In the genomic region with DNA sequence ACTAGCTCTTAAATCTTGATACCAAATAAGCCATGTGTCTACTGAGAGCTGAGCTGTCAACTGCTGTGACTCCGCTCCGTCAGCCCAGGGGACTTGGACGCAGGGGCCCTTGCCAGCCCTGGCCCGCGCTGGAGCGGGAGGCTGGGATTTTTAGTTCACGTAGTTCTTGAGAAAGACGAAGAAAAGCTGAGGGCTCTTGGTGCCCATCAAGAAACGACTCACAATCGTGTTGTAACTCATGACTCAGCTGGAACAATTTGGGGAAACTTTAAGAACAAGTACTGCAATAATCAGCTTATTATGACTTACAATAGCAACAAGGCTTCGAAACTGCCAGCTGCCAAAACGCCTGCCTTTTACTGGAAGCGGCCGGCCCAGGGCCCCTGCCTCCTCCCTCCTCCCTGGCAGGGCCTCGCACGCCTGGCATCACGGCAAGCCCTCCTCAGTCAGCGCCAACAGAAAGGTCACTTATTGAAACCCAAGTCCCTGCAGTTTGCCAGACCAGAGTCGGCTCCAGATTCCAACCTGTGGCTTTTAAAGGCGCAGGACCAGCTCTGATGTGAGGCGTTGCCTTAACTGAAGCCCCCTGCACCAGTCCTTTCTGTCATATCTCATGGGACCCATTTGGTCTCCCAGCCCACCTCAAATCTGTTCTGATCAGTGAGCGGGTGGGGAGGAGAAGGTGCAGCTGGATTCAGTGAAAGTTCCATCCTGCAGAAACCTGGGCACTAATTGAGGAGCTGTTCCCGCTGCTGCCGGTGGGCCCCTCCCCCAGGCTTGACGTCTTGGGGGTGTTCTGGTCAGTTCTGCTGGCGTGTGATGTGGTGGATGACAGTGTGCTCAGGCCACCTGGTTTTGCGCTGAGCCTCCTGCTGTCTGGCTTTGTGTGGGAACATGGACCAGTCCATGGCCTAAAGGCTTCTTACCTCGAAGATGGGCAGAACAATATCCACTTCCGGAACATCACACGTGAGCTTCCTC, we compare ENCODE assay signal across 8 cellular contexts.
DNase-seq lines count a peak whose midpoint lies in the region; FAIRE-seq and TF ChIP-seq lines count a peak whose summit lies in the region.

No MANE protein-coding gene starts in this region.

- peak overlapping the region; percentile 43 to 75 (median 58) for H3K27ac ChIP-seq in Peyer's patch
- H3K27ac ChIP-seq in H1 (ENCODE audit: low read depth, low read length), result no peak overlapping the region

- no peak for TF ChIP-seq RAD21 in H1 (IDR thresholded peaks at IDR 0.05 in 1 of 2, conservative IDR thresholded peaks at IDR 0.05 in 1 of 2; ENCODE audit: low read depth in 2 of 2, low read length in 2 of 2)

- H2BK5ac ChIP-seq in H1 (ENCODE audit: low read depth, low read length), result no peak overlapping the region

- H3K79me2 ChIP-seq in H1 (ENCODE audit: control insufficient read depth in 1 of 2, insufficient read depth in 2 of 2, low read length in 2 of 2), result no peaks in the 10 kb centered on the region

- peak overlapping the region; percentile 31; the same call in 1 of the 2 replicates for H4K8ac ChIP-seq in H1 (ENCODE audit: extremely low read depth, insufficient read depth, low read length)

- 0 out of 2 replicates have a peak overlapping the region, but pooled peaks have one; percentile 27 for H2BK12ac ChIP-seq in H1 (ENCODE audit: low read depth, low read length)

- H3K4me3 ChIP-seq in Peyer's patch (no peak overlapping the region), H1 (ENCODE audit: extremely low read depth in 1 of 4, insufficient read depth in 2 of 4, low read depth in 3 of 4, low read length in 4 of 4) (no peak overlapping the region)

- 90% methylated on average over 30 of the region's 30 CpGs; no CpG with 5 or more reads in 1 of the 2 experiments for WGBS in H1 (ENCODE audit: extremely low coverage in 1 of 2, insufficient coverage in 1 of 2, insufficient read length in 1 of 2, insufficient replicate concordance in 2 of 2, low coverage in 1 of 2, low lambda C conversion rate in 2 of 2, missing lambda C conversion rate in 1 of 2), 2 experiments

- H3K9me3 ChIP-seq in Peyer's patch (no peaks in the 10 kb centered on the region), H1 (ENCODE audit: insufficient read depth in 2 of 2, low read depth in 1 of 2, low read length in 1 of 2) (no peaks in the 10 kb centered on the region)

- no peak for TF ChIP-seq EP300 in H1 (IDR thresholded peaks at IDR 0.05; ENCODE audit: borderline replicate concordance in 1 of 2, low read depth in 2 of 2, low read length in 2 of 2)

- H3K18ac ChIP-seq in H1 (ENCODE audit: extremely low read depth, low read length), result no peak overlapping the region

- no peak overlapping the region for H3K56ac ChIP-seq in H1 (replicated peaks; ENCODE audit: insufficient read length, low read depth, low read length)

- peaks cover 12% of the 10 kb centered on the region for H3K36me3 Mint-ChIP-seq in type B pancreatic cell

- no peak overlapping the region for H2BK20ac ChIP-seq in H1 (ENCODE audit: low read length)

- no peak overlapping the region for H3K4ac ChIP-seq in H1 (replicated peaks; ENCODE audit: insufficient read length, low read depth, low read length)

- no peak overlapping the region for H2AFZ ChIP-seq in H1 (ENCODE audit: low read length)

- no peak overlapping the region for H3K23ac ChIP-seq in H1 (ENCODE audit: insufficient read length)

- H3K23me2 ChIP-seq in H1 (ENCODE audit: low read depth, low read length), result no peaks in the 10 kb centered on the region

- no peaks in the 10 kb centered on the region for H3K9me3 Mint-ChIP-seq in type B pancreatic cell

- POLR2A ChIA-PET in H1 (lab: Charles Lee; ENCODE audit: partially characterized antibody), result interaction anchor here (0.6 to 1.5 kb wide), 9 partner anchors 11 to 209 kb away, joined by 3 to 6 read pairs (median 4); no protein-coding TSS in a partner anchor

- H3K4me3 Mint-ChIP-seq in type B pancreatic cell, result no peak overlapping the region

- H3K9ac ChIP-seq in H1 (replicated peaks in 1 of 4; ENCODE audit: extremely low read depth in 1 of 4, low read depth in 3 of 4, low read length in 3 of 4), result no peak overlapping the region

- no peaks in the 10 kb centered on the region for H3K27me3 ChIP-seq in Peyer's patch
- no peaks in the 10 kb centered on the region for H3K27me3 ChIP-seq in H1 (replicated peaks in 1 of 4; ENCODE audit: control insufficient read depth in 3 of 4, extremely low read depth in 1 of 4, insufficient read depth in 3 of 4, low read length in 3 of 4)

- TF ChIP-seq POLR2A in GM19193 (IDR thresholded peaks at IDR 0.05; ENCODE audit: extremely low read depth, insufficient read depth, insufficient read length), result peak; percentile 34
- no peak for TF ChIP-seq POLR2A in Peyer's patch (IDR thresholded peaks at IDR 0.05)
- TF ChIP-seq POLR2A in H1 (IDR thresholded peaks at IDR 0.05; ENCODE audit: control extremely low read depth in 1 of 2, low read depth in 2 of 2, low read length in 2 of 2), result peak in 1 of 2 experiments; percentile 53; a peak in 1 of 3 replicates

- no peak overlapping the region for H3K14ac ChIP-seq in H1 (ENCODE audit: insufficient read length)

- CTCF ChIA-PET in H1 (lab: Charles Lee; ENCODE audit: partially characterized antibody), result interaction anchor here (0.8 to 8.6 kb wide), 19 partner anchors 8 to 1104 kb away, joined by 3 to 119 read pairs (median 5); a partner anchor contains a TSS

- H2BK15ac ChIP-seq in H1 (ENCODE audit: low read length), result no peak overlapping the region

- H2AK5ac ChIP-seq in H1 (ENCODE audit: low read depth, low read length), result no peak overlapping the region

- peak; percentile 39 for FAIRE-seq in H1 (lab: Jason Lieb, UNC)

- H3K4me1 ChIP-seq in Peyer's patch, result peaks cover 0 to 30% (median 1%) of the 10 kb centered on the region in 4 donors
- peaks cover 0 to 3% (median 0%) of the 10 kb centered on the region in 4 experiments; a peak in 3 of 7 replicates for H3K4me1 ChIP-seq in H1 (replicated peaks in 1 of 4; ENCODE audit: control insufficient read depth in 3 of 4, insufficient read depth in 4 of 4, low read length in 3 of 4)

- no peak overlapping the region for H4K91ac ChIP-seq in H1 (replicated peaks; ENCODE audit: insufficient read length, low read length)

- peaks cover 8 to 9% of the 10 kb centered on the region in 2 experiments for H4K20me1 ChIP-seq in H1 (replicated peaks in 1 of 2; ENCODE audit: control insufficient read depth in 1 of 2, insufficient read depth in 2 of 2, low read length in 2 of 2)

- DNase-seq in Peyer's patch (peak in 2 of 3 donors; percentile 22 to 59), H1 (ENCODE audit: low read depth in 1 of 2, low spot score in 2 of 2) (no peak), middle frontal gyrus (ENCODE audit: extremely low spot score, low spot score) (peak; percentile 24), type B pancreatic cell (ENCODE audit: extremely low spot score, unreplicated experiment) (peak; percentile 66), NCI-H526 (lab: John Stamatoyannopoulos, UW) (no peak), T-helper 9 cell (no peak), COR-L47 (lab: John Stamatoyannopoulos, UW) (no peak)

- H3K27me3 Mint-ChIP-seq in type B pancreatic cell, result no peaks in the 10 kb centered on the region

- no peak overlapping the region for H2BK120ac ChIP-seq in H1 (replicated peaks; ENCODE audit: low read depth, low read length)

- TF ChIP-seq CTCF in Peyer's patch (IDR thresholded peaks at IDR 0.05) (no peak), H1 (IDR thresholded peaks at IDR 0.05; ENCODE audit: control extremely low read depth in 1 of 3, insufficient read depth in 1 of 3, low read depth in 1 of 3, low read length in 3 of 3) (no peak), type B pancreatic cell (conservative IDR thresholded peaks at IDR 0.05) (no peak)

- no peak overlapping the region for H4K5ac ChIP-seq in H1 (ENCODE audit: insufficient read length, low read depth, low read length)

- H3K4me2 ChIP-seq in H1 (ENCODE audit: insufficient read depth in 1 of 2, low read depth in 2 of 2, low read length in 2 of 2), result no peak overlapping the region

- H3K79me1 ChIP-seq in H1 (ENCODE audit: low read depth, low read length), result peaks cover 4% of the 10 kb centered on the region; the same call in 1 of the 2 replicates

- H3K36me3 ChIP-seq in Peyer's patch, result peaks cover 0 to 26% (median 0%) of the 10 kb centered on the region in 3 donors
- peaks cover 14 to 34% (median 28%) of the 10 kb centered on the region in 4 experiments for H3K36me3 ChIP-seq in H1 (ENCODE audit: control insufficient read depth in 2 of 4, insufficient read depth in 4 of 4, low read length in 3 of 4)

- H3K4me1 Mint-ChIP-seq in type B pancreatic cell (ENCODE audit: unreplicated experiment), result peaks cover 25% of the 10 kb centered on the region

- H3K27ac Mint-ChIP-seq in type B pancreatic cell, result peak overlapping the region; percentile 71

TF ChIP-seq in H1, 55 proteins besides CTCF, POLR2A, EP300 and RAD21:
- TF ChIP-seq POLR2AphosphoS5 (IDR thresholded peaks at IDR 0.05; ENCODE audit: low read depth, low read length), result peak; percentile 17; the same call in 1 of the 2 replicates
- TF ChIP-seq PHF8 (conservative IDR thresholded peaks at IDR 0.05; ENCODE audit: low read depth, low read length), result no peak

Comparison
In these comparisons a context has a peak if more than half of its experiments do, and no peak if none do; other contexts are left out.
1. DNase-seq: peak in Peyer's patch (2 of 3), middle frontal gyrus (single experiment) and type B pancreatic cell (single experiment); none in H1 (0 of 2), NCI-H526 (0 of 2), T-helper 9 cell (single experiment) and COR-L47 (single experiment).